ENCODE assay signal across 1 cellular context in genomic region chr1:32464191-32464715, GRCh38.
TF ChIP-seq lines count a peak whose summit lies in the region.

No MANE protein-coding gene starts in this region.

TF ChIP-seq in H1, 55 proteins besides CTCF, POLR2A, EP300 and RAD21 (continued from another document):
- TF ChIP-seq RNF2 (IDR thresholded peaks at IDR 0.05; ENCODE audit: borderline replicate concordance, low read depth, low read length, missing control alignments, poor library complexity, severe bottlenecking) (no peak), SIN3A (conservative IDR thresholded peaks at IDR 0.05 in 1 of 2, IDR thresholded peaks at IDR 0.05 in 1 of 2; ENCODE audit: low read depth in 1 of 2, low read length in 2 of 2) (0 out of 4 replicates have a peak, but pooled peaks of 1 of the 2 experiments have one; percentile 15), SP1 (IDR thresholded peaks at IDR 0.05; ENCODE audit: low read depth, low read length) (no peak), CHD2 (IDR thresholded peaks at IDR 0.05; ENCODE audit: low read length) (no peak), POLR2AphosphoS5 (IDR thresholded peaks at IDR 0.05; ENCODE audit: low read depth, low read length) (no peak), ATF3 (IDR thresholded peaks at IDR 0.05; ENCODE audit: insufficient read depth, low read depth, low read length) (no peak), SIRT6 (IDR thresholded peaks at IDR 0.05; ENCODE audit: low read length) (no peak)
- TF ChIP-seq, protein P1, sequence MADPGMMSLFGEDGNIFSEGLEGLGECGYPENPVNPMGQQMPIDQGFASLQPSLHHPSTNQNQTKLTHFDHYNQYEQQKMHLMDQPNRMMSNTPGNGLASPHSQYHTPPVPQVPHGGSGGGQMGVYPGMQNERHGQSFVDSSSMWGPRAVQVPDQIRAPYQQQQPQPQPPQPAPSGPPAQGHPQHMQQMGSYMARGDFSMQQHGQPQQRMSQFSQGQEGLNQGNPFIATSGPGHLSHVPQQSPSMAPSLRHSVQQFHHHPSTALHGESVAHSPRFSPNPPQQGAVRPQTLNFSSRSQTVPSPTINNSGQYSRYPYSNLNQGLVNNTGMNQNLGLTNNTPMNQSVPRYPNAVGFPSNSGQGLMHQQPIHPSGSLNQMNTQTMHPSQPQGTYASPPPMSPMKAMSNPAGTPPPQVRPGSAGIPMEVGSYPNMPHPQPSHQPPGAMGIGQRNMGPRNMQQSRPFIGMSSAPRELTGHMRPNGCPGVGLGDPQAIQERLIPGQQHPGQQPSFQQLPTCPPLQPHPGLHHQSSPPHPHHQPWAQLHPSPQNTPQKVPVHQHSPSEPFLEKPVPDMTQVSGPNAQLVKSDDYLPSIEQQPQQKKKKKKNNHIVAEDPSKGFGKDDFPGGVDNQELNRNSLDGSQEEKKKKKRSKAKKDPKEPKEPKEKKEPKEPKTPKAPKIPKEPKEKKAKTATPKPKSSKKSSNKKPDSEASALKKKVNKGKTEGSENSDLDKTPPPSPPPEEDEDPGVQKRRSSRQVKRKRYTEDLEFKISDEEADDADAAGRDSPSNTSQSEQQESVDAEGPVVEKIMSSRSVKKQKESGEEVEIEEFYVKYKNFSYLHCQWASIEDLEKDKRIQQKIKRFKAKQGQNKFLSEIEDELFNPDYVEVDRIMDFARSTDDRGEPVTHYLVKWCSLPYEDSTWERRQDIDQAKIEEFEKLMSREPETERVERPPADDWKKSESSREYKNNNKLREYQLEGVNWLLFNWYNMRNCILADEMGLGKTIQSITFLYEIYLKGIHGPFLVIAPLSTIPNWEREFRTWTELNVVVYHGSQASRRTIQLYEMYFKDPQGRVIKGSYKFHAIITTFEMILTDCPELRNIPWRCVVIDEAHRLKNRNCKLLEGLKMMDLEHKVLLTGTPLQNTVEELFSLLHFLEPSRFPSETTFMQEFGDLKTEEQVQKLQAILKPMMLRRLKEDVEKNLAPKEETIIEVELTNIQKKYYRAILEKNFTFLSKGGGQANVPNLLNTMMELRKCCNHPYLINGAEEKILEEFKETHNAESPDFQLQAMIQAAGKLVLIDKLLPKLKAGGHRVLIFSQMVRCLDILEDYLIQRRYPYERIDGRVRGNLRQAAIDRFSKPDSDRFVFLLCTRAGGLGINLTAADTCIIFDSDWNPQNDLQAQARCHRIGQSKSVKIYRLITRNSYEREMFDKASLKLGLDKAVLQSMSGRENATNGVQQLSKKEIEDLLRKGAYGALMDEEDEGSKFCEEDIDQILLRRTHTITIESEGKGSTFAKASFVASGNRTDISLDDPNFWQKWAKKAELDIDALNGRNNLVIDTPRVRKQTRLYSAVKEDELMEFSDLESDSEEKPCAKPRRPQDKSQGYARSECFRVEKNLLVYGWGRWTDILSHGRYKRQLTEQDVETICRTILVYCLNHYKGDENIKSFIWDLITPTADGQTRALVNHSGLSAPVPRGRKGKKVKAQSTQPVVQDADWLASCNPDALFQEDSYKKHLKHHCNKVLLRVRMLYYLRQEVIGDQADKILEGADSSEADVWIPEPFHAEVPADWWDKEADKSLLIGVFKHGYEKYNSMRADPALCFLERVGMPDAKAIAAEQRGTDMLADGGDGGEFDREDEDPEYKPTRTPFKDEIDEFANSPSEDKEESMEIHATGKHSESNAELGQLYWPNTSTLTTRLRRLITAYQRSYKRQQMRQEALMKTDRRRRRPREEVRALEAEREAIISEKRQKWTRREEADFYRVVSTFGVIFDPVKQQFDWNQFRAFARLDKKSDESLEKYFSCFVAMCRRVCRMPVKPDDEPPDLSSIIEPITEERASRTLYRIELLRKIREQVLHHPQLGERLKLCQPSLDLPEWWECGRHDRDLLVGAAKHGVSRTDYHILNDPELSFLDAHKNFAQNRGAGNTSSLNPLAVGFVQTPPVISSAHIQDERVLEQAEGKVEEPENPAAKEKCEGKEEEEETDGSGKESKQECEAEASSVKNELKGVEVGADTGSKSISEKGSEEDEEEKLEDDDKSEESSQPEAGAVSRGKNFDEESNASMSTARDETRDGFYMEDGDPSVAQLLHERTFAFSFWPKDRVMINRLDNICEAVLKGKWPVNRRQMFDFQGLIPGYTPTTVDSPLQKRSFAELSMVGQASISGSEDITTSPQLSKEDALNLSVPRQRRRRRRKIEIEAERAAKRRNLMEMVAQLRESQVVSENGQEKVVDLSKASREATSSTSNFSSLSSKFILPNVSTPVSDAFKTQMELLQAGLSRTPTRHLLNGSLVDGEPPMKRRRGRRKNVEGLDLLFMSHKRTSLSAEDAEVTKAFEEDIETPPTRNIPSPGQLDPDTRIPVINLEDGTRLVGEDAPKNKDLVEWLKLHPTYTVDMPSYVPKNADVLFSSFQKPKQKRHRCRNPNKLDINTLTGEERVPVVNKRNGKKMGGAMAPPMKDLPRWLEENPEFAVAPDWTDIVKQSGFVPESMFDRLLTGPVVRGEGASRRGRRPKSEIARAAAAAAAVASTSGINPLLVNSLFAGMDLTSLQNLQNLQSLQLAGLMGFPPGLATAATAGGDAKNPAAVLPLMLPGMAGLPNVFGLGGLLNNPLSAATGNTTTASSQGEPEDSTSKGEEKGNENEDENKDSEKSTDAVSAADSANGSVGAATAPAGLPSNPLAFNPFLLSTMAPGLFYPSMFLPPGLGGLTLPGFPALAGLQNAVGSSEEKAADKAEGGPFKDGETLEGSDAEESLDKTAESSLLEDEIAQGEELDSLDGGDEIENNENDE (IDR thresholded peaks at IDR 0.05; ENCODE audit: insufficient replicate concordance, low read length), result no peak
